In the genomic region with DNA sequence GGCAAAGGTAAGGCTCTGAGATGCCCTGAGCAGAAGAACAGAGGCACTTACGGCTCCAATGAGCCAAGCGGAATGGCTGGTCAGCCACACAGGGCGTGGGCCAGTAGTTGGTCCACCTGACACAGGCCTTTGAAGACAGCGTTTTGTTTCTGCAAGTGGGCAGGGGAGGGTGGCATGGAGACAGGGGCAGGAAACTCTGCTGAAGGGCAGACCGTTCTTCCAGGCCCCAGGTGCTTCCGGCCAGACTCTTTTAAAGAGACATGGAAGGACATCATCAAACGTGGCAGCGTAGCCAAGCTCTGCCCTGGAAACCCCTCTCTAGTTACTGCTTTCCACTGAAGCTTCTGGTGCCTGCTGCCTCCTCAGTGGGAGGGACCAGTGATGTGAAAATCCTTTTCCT, we compare ENCODE assay signal across 18 cellular contexts.
"Had no signal": no experiment of that assay in that cellular context is flagged by ENCODE, and none has a peak within 500 bp of the region (broad histone marks: within the 10 kb centered on the region; RNA-seq: fewer than 3 reads in every experiment).

No MANE protein-coding gene starts in this region.

- H3K36me3 ChIP-seq: cardiac muscle cell, left lung, suprapubic skin, transverse colon had no signal

- H3K27me3 Mint-ChIP-seq: activated CD4-positive, alpha-beta memory T cell treated with anti-CD3 and anti-CD28 coated beads for 36 hours; activated CD4-positive, alpha-beta T cell treated with anti-CD3 and anti-CD28 coated beads for 36 hours; activated naive CD8-positive, alpha-beta T cell treated with anti-CD3 and anti-CD28 coated beads, Interleukin-2, amount 10 ng/mL, durations not matched to agents 7 days and 5 days; activated T-helper 17 cell treated with anti-CD3 and anti-CD28 coated beads, Interleukin-2, amount 50 U/mL, for 72 hours had no signal

- H3K4me3 Mint-ChIP-seq: activated CD4-positive, alpha-beta memory T cell treated with anti-CD3 and anti-CD28 coated beads for 36 hours; activated CD4-positive, alpha-beta T cell treated with anti-CD3 and anti-CD28 coated beads for 36 hours; activated naive CD8-positive, alpha-beta T cell treated with anti-CD3 and anti-CD28 coated beads, Interleukin-2, amount 10 ng/mL, durations not matched to agents 7 days and 5 days; activated T-helper 17 cell treated with anti-CD3 and anti-CD28 coated beads, Interleukin-2, amount 50 U/mL, for 72 hours; endodermal cell had no signal

- H3K9me3 ChIP-seq: left lung, suprapubic skin, transverse colon had no signal

- FAIRE-seq: keratinocyte had no signal

- H3K27ac ChIP-seq: cardiac muscle cell, left lung, suprapubic skin, transverse colon had no signal

- DNase-seq: activated CD4-positive, alpha-beta memory T cell treated with anti-CD3 and anti-CD28 coated beads for 36 hours; activated CD4-positive, alpha-beta T cell treated with anti-CD3 and anti-CD28 coated beads for 36 hours; activated naive CD4-positive, alpha-beta T cell treated with Interleukin-2 at 50 U/mL for 16 hours; activated naive CD8-positive, alpha-beta T cell treated with anti-CD3 and anti-CD28 coated beads, Interleukin-2, amount 10 ng/mL, durations not matched to agents 7 days and 5 days; amygdala; dorsolateral prefrontal cortex; endodermal cell; foreskin melanocyte; head of caudate nucleus; left lung; stimulated activated CD8-positive, alpha-beta memory T cell treated with anti-CD3 and anti-CD28 coated beads, Interleukin-4, amount 100 ng/mL, for 48 hours; stimulated activated naive CD8-positive, alpha-beta T cell treated with anti-CD3 and anti-CD28 coated beads, Interleukin-15, Interleukin-2, amounts not matched to agents 100 U/mL and 50 U/mL, for 24 hours; transverse colon had no signal

- ATAC-seq: activated CD4-positive, alpha-beta T cell treated with anti-CD3 and anti-CD28 coated beads for 36 hours; activated T-helper 17 cell treated with anti-CD3 and anti-CD28 coated beads, Interleukin-2, amount 50 U/mL, for 72 hours; left lung; sciatic nerve; stimulated activated naive CD8-positive, alpha-beta T cell treated with anti-CD3 and anti-CD28 coated beads, Interleukin-15, Interleukin-2, amounts not matched to agents 100 U/mL and 50 U/mL, for 24 hours had no signal

- H3K4me3 ChIP-seq: cardiac muscle cell, dorsolateral prefrontal cortex, left lung, suprapubic skin, transverse colon had no signal

- H3K27ac Mint-ChIP-seq: activated CD4-positive, alpha-beta memory T cell treated with anti-CD3 and anti-CD28 coated beads for 36 hours; activated CD4-positive, alpha-beta T cell treated with anti-CD3 and anti-CD28 coated beads for 36 hours; activated naive CD8-positive, alpha-beta T cell treated with anti-CD3 and anti-CD28 coated beads, Interleukin-2, amount 10 ng/mL, durations not matched to agents 7 days and 5 days; activated T-helper 17 cell treated with anti-CD3 and anti-CD28 coated beads, Interleukin-2, amount 50 U/mL, for 72 hours; endodermal cell had no signal

- H3K9me3 Mint-ChIP-seq: activated naive CD8-positive, alpha-beta T cell treated with anti-CD3 and anti-CD28 coated beads, Interleukin-2, amount 10 ng/mL, durations not matched to agents 7 days and 5 days had no signal

- H3K27me3 ChIP-seq: cardiac muscle cell, dorsolateral prefrontal cortex, left lung, suprapubic skin, transverse colon had no signal
